Comparison of ENCODE assay signal across 32 cellular contexts in genomic region chr2:4412637-4413187, GRCh38.
"Had no signal": no experiment of that assay in that cellular context is flagged by ENCODE, and none has a peak within 500 bp of the region (broad histone marks: within the 10 kb centered on the region; RNA-seq: fewer than 3 reads in every experiment).

No MANE protein-coding gene starts in this region.

- H3K27ac Mint-ChIP-seq: activated CD4-positive, alpha-beta memory T cell treated with anti-CD3 and anti-CD28 coated beads for 36 hours; activated CD4-positive, alpha-beta T cell treated with anti-CD3 and anti-CD28 coated beads for 36 hours; activated CD4-positive, alpha-beta T cell treated with anti-CD3 and anti-CD28 coated beads, Interleukin-2, amount 10 ng/mL, durations not matched to agents 24 days and 14 days; activated CD8-positive, alpha-beta memory T cell treated with anti-CD3 and anti-CD28 coated beads, Interleukin-2, amount 10 ng/mL, durations not matched to agents 7 days and 5 days; activated CD8-positive, alpha-beta T cell treated with anti-CD3 and anti-CD28 coated beads, Interleukin-2, amount 10 ng/mL, durations not matched to agents 7 days and 5 days; activated naive CD4-positive, alpha-beta T cell treated with anti-CD3 and anti-CD28 coated beads for 36 hours; activated naive CD4-positive, alpha-beta T cell treated with anti-CD3 and anti-CD28 coated beads, Interleukin-2, amount 50 U/mL, for 24 hours; activated naive CD8-positive, alpha-beta T cell treated with anti-CD3 and anti-CD28 coated beads for 36 hours; activated naive CD8-positive, alpha-beta T cell treated with anti-CD3 and anti-CD28 coated beads, Interleukin-2, amount 50 U/mL, for 24 hours; activated T-helper 1 cell treated with anti-CD3 and anti-CD28 coated beads, Interleukin-12 subunit alpha, Interleukin-12 subunit beta, Interleukin-2, Interleukin-4 antibody, amounts not matched to agents 30 ng/mL and 10 ng/mL and 1 ng/mL, durations not matched to agents 14 hours and 24 hours and 36 hours; activated T-helper 2 cell treated with anti-CD3 and anti-CD28 coated beads, Interferon-gamma antibody, Interleukin-2, Interleukin-4, amounts not matched to agents 10 μg/mL and 5 μg/mL and 100 μg/mL, durations not matched to agents 14 hours and 24 hours and 36 hours; dendritic cell treated with granulocyte-macrophage colony-stimulating factor and Interleukin-4, amounts not matched to agents 40 ng/mL and 50 ng/mL, for 4 days; endodermal cell had no signal

- H3K36me3 Mint-ChIP-seq: activated CD4-positive, alpha-beta memory T cell treated with anti-CD3 and anti-CD28 coated beads for 36 hours; activated CD8-positive, alpha-beta memory T cell treated with anti-CD3 and anti-CD28 coated beads, Interleukin-2, amount 10 ng/mL, durations not matched to agents 7 days and 5 days; activated naive CD4-positive, alpha-beta T cell treated with anti-CD3 and anti-CD28 coated beads, Interleukin-2, amount 50 U/mL, for 24 hours; activated naive CD8-positive, alpha-beta T cell treated with anti-CD3 and anti-CD28 coated beads for 36 hours had no signal

- H3K27me3 ChIP-seq: adrenal gland, body of pancreas had no signal

- DNase-seq: activated CD4-positive, alpha-beta memory T cell treated with anti-CD3 and anti-CD28 coated beads for 36 hours; activated CD4-positive, alpha-beta T cell treated with anti-CD3 and anti-CD28 coated beads for 36 hours; activated CD4-positive, alpha-beta T cell treated with anti-CD3 and anti-CD28 coated beads, Interleukin-2, amount 10 ng/mL, durations not matched to agents 24 days and 14 days; activated CD4-positive, CD25-positive, alpha-beta regulatory T cell; activated CD4-positive, CD25-positive, alpha-beta regulatory T cell treated with anti-CD3 and anti-CD28 coated beads, Interleukin-2, amount 50 U/mL, for 72 hours; activated CD8-positive, alpha-beta memory T cell treated with anti-CD3 and anti-CD28 coated beads, Interleukin-2, amount 10 ng/mL, durations not matched to agents 7 days and 5 days; activated CD8-positive, alpha-beta memory T cell treated with anti-CD3 and anti-CD28 coated beads, Interleukin-2, amount 50 U/mL, for 4 hours; activated CD8-positive, alpha-beta T cell treated with anti-CD3 and anti-CD28 coated beads, Interleukin-2, amount 10 ng/mL, durations not matched to agents 7 days and 5 days; activated effector memory CD4-positive, alpha-beta T cell treated with anti-CD3 and anti-CD28 coated beads, Interleukin-2, amount 50 U/mL, for 16 hours; activated naive CD4-positive, alpha-beta T cell treated with anti-CD3 and anti-CD28 coated beads for 36 hours; activated naive CD8-positive, alpha-beta T cell treated with anti-CD3 and anti-CD28 coated beads for 36 hours; activated naive CD8-positive, alpha-beta T cell treated with anti-CD3 and anti-CD28 coated beads, Interleukin-2, amount 50 U/mL, for 24 hours; activated T-cell treated with anti-CD3 and anti-CD28 coated beads, Interleukin-2, amount 50 U/mL, for 1 hour; activated T-cell treated with anti-CD3 and anti-CD28 coated beads, Interleukin-2, amount 50 U/mL, for 48 hours; adrenal gland; amygdala; aorta; body of pancreas; dorsolateral prefrontal cortex; effector memory CD4-positive, alpha-beta T cell; endodermal cell; foreskin fibroblast; head of caudate nucleus; T-helper 2 cell had no signal

- H3K9me3 ChIP-seq: adrenal gland, body of pancreas had no signal

- FAIRE-seq: frontal cortex had no signal

- H3K36me3 ChIP-seq: adrenal gland had no signal

- H3K4me1 ChIP-seq: adrenal gland, body of pancreas had no signal

- H3K27ac ChIP-seq: adrenal gland, body of pancreas, coronary artery, dorsolateral prefrontal cortex had no signal

- H3K4me3 Mint-ChIP-seq: activated CD4-positive, alpha-beta memory T cell treated with anti-CD3 and anti-CD28 coated beads for 36 hours; activated CD4-positive, alpha-beta T cell treated with anti-CD3 and anti-CD28 coated beads for 36 hours; activated CD4-positive, alpha-beta T cell treated with anti-CD3 and anti-CD28 coated beads, Interleukin-2, amount 10 ng/mL, durations not matched to agents 24 days and 14 days; activated CD8-positive, alpha-beta memory T cell treated with anti-CD3 and anti-CD28 coated beads, Interleukin-2, amount 10 ng/mL, durations not matched to agents 7 days and 5 days; activated CD8-positive, alpha-beta T cell treated with anti-CD3 and anti-CD28 coated beads, Interleukin-2, amount 10 ng/mL, durations not matched to agents 7 days and 5 days; activated naive CD4-positive, alpha-beta T cell treated with anti-CD3 and anti-CD28 coated beads for 36 hours; activated naive CD4-positive, alpha-beta T cell treated with anti-CD3 and anti-CD28 coated beads, Interleukin-2, amount 50 U/mL, for 24 hours; activated naive CD8-positive, alpha-beta T cell treated with anti-CD3 and anti-CD28 coated beads for 36 hours; activated naive CD8-positive, alpha-beta T cell treated with anti-CD3 and anti-CD28 coated beads, Interleukin-2, amount 50 U/mL, for 24 hours; activated T-helper 1 cell treated with anti-CD3 and anti-CD28 coated beads, Interleukin-12 subunit alpha, Interleukin-12 subunit beta, Interleukin-2, Interleukin-4 antibody, amounts not matched to agents 30 ng/mL and 10 ng/mL and 1 ng/mL, durations not matched to agents 14 hours and 24 hours and 36 hours; central memory CD8-positive, alpha-beta T cell; dendritic cell treated with granulocyte-macrophage colony-stimulating factor and Interleukin-4, amounts not matched to agents 40 ng/mL and 50 ng/mL, for 4 days; endodermal cell had no signal

- ATAC-seq: activated CD4-positive, alpha-beta T cell treated with anti-CD3 and anti-CD28 coated beads for 36 hours; activated CD8-positive, alpha-beta memory T cell treated with anti-CD3 and anti-CD28 coated beads, Interleukin-2, amount 10 ng/mL, durations not matched to agents 7 days and 5 days; activated CD8-positive, alpha-beta T cell treated with anti-CD3 and anti-CD28 coated beads, Interleukin-2, amount 10 ng/mL, durations not matched to agents 7 days and 5 days; activated naive CD8-positive, alpha-beta T cell treated with anti-CD3 and anti-CD28 coated beads, Interleukin-2, amount 50 U/mL, for 24 hours; body of pancreas; esophagus mucosa had no signal

- H3K4me3 ChIP-seq: adrenal gland, body of pancreas, coronary artery, dorsolateral prefrontal cortex had no signal

- H3K9me3 Mint-ChIP-seq: activated naive CD4-positive, alpha-beta T cell treated with anti-CD3 and anti-CD28 coated beads, Interleukin-2, amount 50 U/mL, for 24 hours; endodermal cell had no signal

- H3K27me3 Mint-ChIP-seq: activated CD4-positive, alpha-beta memory T cell treated with anti-CD3 and anti-CD28 coated beads for 36 hours; activated CD4-positive, alpha-beta T cell treated with anti-CD3 and anti-CD28 coated beads for 36 hours; activated CD4-positive, alpha-beta T cell treated with anti-CD3 and anti-CD28 coated beads, Interleukin-2, amount 10 ng/mL, durations not matched to agents 24 days and 14 days; activated CD8-positive, alpha-beta memory T cell treated with anti-CD3 and anti-CD28 coated beads, Interleukin-2, amount 10 ng/mL, durations not matched to agents 7 days and 5 days; activated naive CD4-positive, alpha-beta T cell treated with anti-CD3 and anti-CD28 coated beads, Interleukin-2, amount 50 U/mL, for 24 hours; activated naive CD8-positive, alpha-beta T cell treated with anti-CD3 and anti-CD28 coated beads for 36 hours; activated naive CD8-positive, alpha-beta T cell treated with anti-CD3 and anti-CD28 coated beads, Interleukin-2, amount 50 U/mL, for 24 hours; central memory CD8-positive, alpha-beta T cell; dendritic cell treated with granulocyte-macrophage colony-stimulating factor and Interleukin-4, amounts not matched to agents 40 ng/mL and 50 ng/mL, for 4 days had no signal

- H3K4me1 Mint-ChIP-seq: activated CD4-positive, alpha-beta T cell treated with anti-CD3 and anti-CD28 coated beads for 36 hours; activated CD4-positive, alpha-beta T cell treated with anti-CD3 and anti-CD28 coated beads, Interleukin-2, amount 10 ng/mL, durations not matched to agents 24 days and 14 days; activated CD8-positive, alpha-beta memory T cell treated with anti-CD3 and anti-CD28 coated beads, Interleukin-2, amount 10 ng/mL, durations not matched to agents 7 days and 5 days; activated naive CD4-positive, alpha-beta T cell treated with anti-CD3 and anti-CD28 coated beads, Interleukin-2, amount 50 U/mL, for 24 hours; activated naive CD8-positive, alpha-beta T cell treated with anti-CD3 and anti-CD28 coated beads for 36 hours; activated naive CD8-positive, alpha-beta T cell treated with anti-CD3 and anti-CD28 coated beads, Interleukin-2, amount 50 U/mL, for 24 hours; central memory CD8-positive, alpha-beta T cell had no signal
